ENCODE assay signal across 24 cellular contexts in the genomic region with DNA sequence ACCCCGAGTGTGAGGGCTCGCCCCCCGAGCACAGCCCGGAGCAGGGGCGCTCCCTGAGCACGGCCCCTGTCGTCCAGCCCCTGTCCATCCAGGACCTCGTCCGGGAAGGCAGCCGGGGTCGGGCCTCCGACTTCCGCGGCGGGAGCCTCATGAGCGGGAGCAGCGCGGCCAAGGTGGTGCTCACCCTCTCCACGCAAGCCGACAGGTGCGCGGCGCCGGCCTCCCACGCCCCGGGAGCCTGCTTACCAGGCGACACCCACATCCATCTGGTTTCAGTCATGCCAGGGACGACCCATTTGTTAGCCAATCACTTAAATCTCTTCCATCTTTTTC.
"Had no signal": no experiment of that assay in that cellular context is flagged by ENCODE, and none has a peak within 500 bp of the region (broad histone marks: within the 10 kb centered on the region; RNA-seq: fewer than 3 reads in every experiment).

No MANE protein-coding gene starts in this region.

- H3K36me3 Mint-ChIP-seq: activated naive CD8-positive, alpha-beta T cell treated with anti-CD3 and anti-CD28 coated beads for 36 hours; memory B cell; naive B cell had no signal

- H3K9me3 Mint-ChIP-seq: activated naive CD8-positive, alpha-beta T cell treated with anti-CD3 and anti-CD28 coated beads for 36 hours; activated T-cell treated with anti-CD3 and anti-CD28 coated beads, Interleukin-2, amount 50 U/mL, for 4 hours; activated T-helper 2 cell treated with anti-CD3 and anti-CD28 coated beads, Interferon-gamma antibody, Interleukin-2, Interleukin-4, amounts not matched to agents 10 μg/mL and 5 μg/mL and 100 μg/mL, durations not matched to agents 14 hours and 24 hours and 36 hours; endodermal cell; memory B cell; naive B cell; T-helper 1 cell treated with Interleukin-12 subunit alpha and Interleukin-12 subunit beta and Interleukin-4 antibody, amounts not matched to agents 30 μg/mL and 1 μg/mL, for 36 hours had no signal

- H3K27ac ChIP-seq: coronary artery, epithelial cell of prostate, heart left ventricle, thyroid gland had no signal

- H3K27me3 ChIP-seq: heart left ventricle, thyroid gland had no signal

- H3K4me3 ChIP-seq: coronary artery, heart left ventricle, mucosa of descending colon, thyroid gland had no signal

- H3K9me3 ChIP-seq: heart left ventricle, mucosa of descending colon, thyroid gland had no signal

- H3K27ac Mint-ChIP-seq: activated naive CD8-positive, alpha-beta T cell treated with anti-CD3 and anti-CD28 coated beads for 36 hours; activated T-helper 2 cell treated with anti-CD3 and anti-CD28 coated beads, Interferon-gamma antibody, Interleukin-2, Interleukin-4, amounts not matched to agents 10 μg/mL and 5 μg/mL and 100 μg/mL, durations not matched to agents 14 hours and 24 hours and 36 hours; endodermal cell; memory B cell; naive B cell; progenitor cell of endocrine pancreas; T-helper 1 cell treated with Interleukin-12 subunit alpha and Interleukin-12 subunit beta and Interleukin-4 antibody, amounts not matched to agents 30 μg/mL and 1 μg/mL, for 36 hours had no signal

- DNase-seq: activated CD4-positive, alpha-beta T cell treated with anti-CD3 and anti-CD28 coated beads for 4 hours; activated CD4-positive, alpha-beta T cell treated with anti-CD3 and anti-CD28 coated beads, Interleukin-2, amount 50 U/mL, for 48 hours; activated CD4-positive, CD25-positive, alpha-beta regulatory T cell; activated CD8-positive, alpha-beta memory T cell treated with anti-CD3 and anti-CD28 coated beads, Interleukin-2, amount 50 U/mL, for 48 hours; activated naive CD4-positive, alpha-beta T cell treated with Interleukin-2 at 50 U/mL for 16 hours; activated naive CD8-positive, alpha-beta T cell treated with anti-CD3 and anti-CD28 coated beads for 36 hours; activated T-cell treated with anti-CD3 and anti-CD28 coated beads, Interleukin-2, amount 50 U/mL, for 4 hours; cerebellar nuclear complex; heart left ventricle; islet precursor cell; left cardiac atrium; mucosa of descending colon; naive B cell; stimulated activated CD4-positive, alpha-beta T cell treated with anti-CD3 and anti-CD28 coated beads, Interleukin-4, amount 100 ng/mL, for 1 hour; stimulated activated naive CD4-positive, alpha-beta T cell; T1000; thyroid gland had no signal

- H3K4me1 ChIP-seq: heart left ventricle, thyroid gland had no signal

- H3K27me3 Mint-ChIP-seq: activated naive CD8-positive, alpha-beta T cell treated with anti-CD3 and anti-CD28 coated beads for 36 hours; progenitor cell of endocrine pancreas had no signal

- ATAC-seq: activated T-cell treated with anti-CD3 and anti-CD28 coated beads, Interleukin-2, amount 50 U/mL, for 4 hours; left cardiac atrium; mucosa of descending colon had no signal

- H3K36me3 ChIP-seq: thyroid gland had no signal

- H3K4me3 Mint-ChIP-seq: activated naive CD8-positive, alpha-beta T cell treated with anti-CD3 and anti-CD28 coated beads for 36 hours; activated T-cell treated with anti-CD3 and anti-CD28 coated beads, Interleukin-2, amount 50 U/mL, for 4 hours; endodermal cell; memory B cell; naive B cell; T-helper 1 cell treated with Interleukin-12 subunit alpha and Interleukin-12 subunit beta and Interleukin-4 antibody, amounts not matched to agents 30 μg/mL and 1 μg/mL, for 36 hours had no signal
